ENCODE assay signal across 1 cellular context in the genomic region with DNA sequence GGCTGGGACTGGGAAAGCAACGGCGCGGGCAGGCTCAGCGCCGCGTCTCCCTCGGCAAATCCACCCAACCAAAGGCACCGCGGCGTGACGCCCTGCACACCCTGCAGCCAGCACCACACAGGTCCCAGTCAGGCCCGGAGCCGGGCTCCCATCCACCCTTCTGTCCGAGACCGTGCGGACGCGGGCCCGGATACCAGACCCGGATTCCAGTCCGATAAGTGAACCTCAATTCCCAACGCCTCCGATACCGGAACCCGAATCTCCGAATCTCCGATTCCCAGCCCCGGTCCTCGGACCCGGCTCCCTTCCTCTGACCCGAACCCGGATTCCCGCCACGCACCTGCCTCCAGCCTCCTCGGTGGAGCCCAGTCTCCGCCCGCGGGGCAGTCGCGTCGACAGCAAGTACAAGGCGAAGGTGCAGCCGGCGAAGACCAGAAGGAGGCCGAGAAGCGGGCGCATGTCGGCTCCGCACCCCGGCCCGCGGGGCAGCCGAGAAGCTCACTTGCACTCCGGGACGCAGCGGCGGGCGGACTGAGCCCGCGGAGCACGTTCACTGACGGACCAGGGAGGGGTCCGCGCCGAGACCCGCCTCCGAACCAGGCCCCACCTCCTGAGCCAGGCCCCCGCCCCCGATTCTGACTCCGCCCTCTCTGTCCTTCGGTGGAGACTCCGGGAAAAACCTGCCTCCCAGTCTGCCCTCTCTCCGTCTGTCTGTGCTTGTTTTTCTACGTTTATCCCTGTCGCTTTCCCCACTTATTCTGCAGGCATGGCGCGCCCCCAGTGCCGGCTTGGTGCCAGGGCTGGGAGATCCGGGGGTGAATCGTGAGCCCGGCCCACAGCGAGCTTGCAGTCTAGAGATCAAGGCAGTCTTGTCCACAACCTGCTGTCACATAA.
TF ChIP-seq lines count a peak whose summit lies in the region.

A gene (minus strand): TSS at position 533 of the 894 bp plus-strand sequence. CDS start 74 bp downstream, at position 459.

TF ChIP-seq in WTC11, 78 proteins besides CTCF, POLR2A, EP300 and RAD21 (continued from another document):
- TF ChIP-seq, protein P1, sequence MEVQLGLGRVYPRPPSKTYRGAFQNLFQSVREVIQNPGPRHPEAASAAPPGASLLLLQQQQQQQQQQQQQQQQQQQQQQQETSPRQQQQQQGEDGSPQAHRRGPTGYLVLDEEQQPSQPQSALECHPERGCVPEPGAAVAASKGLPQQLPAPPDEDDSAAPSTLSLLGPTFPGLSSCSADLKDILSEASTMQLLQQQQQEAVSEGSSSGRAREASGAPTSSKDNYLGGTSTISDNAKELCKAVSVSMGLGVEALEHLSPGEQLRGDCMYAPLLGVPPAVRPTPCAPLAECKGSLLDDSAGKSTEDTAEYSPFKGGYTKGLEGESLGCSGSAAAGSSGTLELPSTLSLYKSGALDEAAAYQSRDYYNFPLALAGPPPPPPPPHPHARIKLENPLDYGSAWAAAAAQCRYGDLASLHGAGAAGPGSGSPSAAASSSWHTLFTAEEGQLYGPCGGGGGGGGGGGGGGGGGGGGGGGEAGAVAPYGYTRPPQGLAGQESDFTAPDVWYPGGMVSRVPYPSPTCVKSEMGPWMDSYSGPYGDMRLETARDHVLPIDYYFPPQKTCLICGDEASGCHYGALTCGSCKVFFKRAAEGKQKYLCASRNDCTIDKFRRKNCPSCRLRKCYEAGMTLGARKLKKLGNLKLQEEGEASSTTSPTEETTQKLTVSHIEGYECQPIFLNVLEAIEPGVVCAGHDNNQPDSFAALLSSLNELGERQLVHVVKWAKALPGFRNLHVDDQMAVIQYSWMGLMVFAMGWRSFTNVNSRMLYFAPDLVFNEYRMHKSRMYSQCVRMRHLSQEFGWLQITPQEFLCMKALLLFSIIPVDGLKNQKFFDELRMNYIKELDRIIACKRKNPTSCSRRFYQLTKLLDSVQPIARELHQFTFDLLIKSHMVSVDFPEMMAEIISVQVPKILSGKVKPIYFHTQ (CRISPR knock-in tag; IDR thresholded peaks at IDR 0.05), result no peak
- TF ChIP-seq FOXK1 (CRISPR knock-in tag; IDR thresholded peaks at IDR 0.05) (peak; percentile 83), ZNF396 (CRISPR knock-in tag; IDR thresholded peaks at IDR 0.05; ENCODE audit: borderline replicate concordance) (no peak), KAT7 (CRISPR knock-in tag; IDR thresholded peaks at IDR 0.05; ENCODE audit: borderline replicate concordance) (peak; percentile 89), JAZF1 (CRISPR knock-in tag; IDR thresholded peaks at IDR 0.05) (no peak), NR1H2 (CRISPR knock-in tag; IDR thresholded peaks at IDR 0.05) (no peak), IRF2 (CRISPR knock-in tag; IDR thresholded peaks at IDR 0.05; ENCODE audit: borderline replicate concordance, low read depth) (no peak), ZNF263 (CRISPR knock-in tag; IDR thresholded peaks at IDR 0.05; ENCODE audit: low read depth) (no peak), NFYB (CRISPR knock-in tag; conservative IDR thresholded peaks at IDR 0.05; ENCODE audit: low read depth) (no peak), CBFB (CRISPR knock-in tag; IDR thresholded peaks at IDR 0.05; ENCODE audit: low read depth) (peak; percentile 94)
- TF ChIP-seq, protein P2, sequence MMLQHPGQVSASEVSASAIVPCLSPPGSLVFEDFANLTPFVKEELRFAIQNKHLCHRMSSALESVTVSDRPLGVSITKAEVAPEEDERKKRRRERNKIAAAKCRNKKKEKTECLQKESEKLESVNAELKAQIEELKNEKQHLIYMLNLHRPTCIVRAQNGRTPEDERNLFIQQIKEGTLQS (CRISPR knock-in tag; conservative IDR thresholded peaks at IDR 0.05), result no peak
- TF ChIP-seq, protein P3, sequence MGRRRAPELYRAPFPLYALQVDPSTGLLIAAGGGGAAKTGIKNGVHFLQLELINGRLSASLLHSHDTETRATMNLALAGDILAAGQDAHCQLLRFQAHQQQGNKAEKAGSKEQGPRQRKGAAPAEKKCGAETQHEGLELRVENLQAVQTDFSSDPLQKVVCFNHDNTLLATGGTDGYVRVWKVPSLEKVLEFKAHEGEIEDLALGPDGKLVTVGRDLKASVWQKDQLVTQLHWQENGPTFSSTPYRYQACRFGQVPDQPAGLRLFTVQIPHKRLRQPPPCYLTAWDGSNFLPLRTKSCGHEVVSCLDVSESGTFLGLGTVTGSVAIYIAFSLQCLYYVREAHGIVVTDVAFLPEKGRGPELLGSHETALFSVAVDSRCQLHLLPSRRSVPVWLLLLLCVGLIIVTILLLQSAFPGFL (CRISPR knock-in tag; IDR thresholded peaks at IDR 0.05; ENCODE audit: borderline replicate concordance), result no peak
- TF ChIP-seq, protein P4, sequence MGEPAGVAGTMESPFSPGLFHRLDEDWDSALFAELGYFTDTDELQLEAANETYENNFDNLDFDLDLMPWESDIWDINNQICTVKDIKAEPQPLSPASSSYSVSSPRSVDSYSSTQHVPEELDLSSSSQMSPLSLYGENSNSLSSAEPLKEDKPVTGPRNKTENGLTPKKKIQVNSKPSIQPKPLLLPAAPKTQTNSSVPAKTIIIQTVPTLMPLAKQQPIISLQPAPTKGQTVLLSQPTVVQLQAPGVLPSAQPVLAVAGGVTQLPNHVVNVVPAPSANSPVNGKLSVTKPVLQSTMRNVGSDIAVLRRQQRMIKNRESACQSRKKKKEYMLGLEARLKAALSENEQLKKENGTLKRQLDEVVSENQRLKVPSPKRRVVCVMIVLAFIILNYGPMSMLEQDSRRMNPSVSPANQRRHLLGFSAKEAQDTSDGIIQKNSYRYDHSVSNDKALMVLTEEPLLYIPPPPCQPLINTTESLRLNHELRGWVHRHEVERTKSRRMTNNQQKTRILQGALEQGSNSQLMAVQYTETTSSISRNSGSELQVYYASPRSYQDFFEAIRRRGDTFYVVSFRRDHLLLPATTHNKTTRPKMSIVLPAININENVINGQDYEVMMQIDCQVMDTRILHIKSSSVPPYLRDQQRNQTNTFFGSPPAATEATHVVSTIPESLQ (CRISPR knock-in tag; IDR thresholded peaks at IDR 0.05), result no peak
TF ChIP-seq in WTC11: peak in this region for 31.
